In genomic region chr7:91005024-91005423, GRCh38 we compare ENCODE assay signal across 12 cellular contexts.
"Had no signal": no experiment of that assay in that cellular context is flagged by ENCODE, and none has a peak within 500 bp of the region (broad histone marks: within the 10 kb centered on the region; RNA-seq: fewer than 3 reads in every experiment).

No MANE protein-coding gene starts in this region.

- FAIRE-seq: endometrium, frontal cortex had no signal

- DNase-seq: effector memory CD4-positive, alpha-beta T cell; glutamatergic neuron; immature natural killer cell; left colon; mesendoderm; naive thymus-derived CD8-positive, alpha-beta T cell; stimulated activated CD4-positive, alpha-beta T cell treated with anti-CD3 and anti-CD28 coated beads, Interleukin-2, amount 100 ng/mL, for 24 hours; stimulated activated CD4-positive, alpha-beta T cell treated with anti-CD3 and anti-CD28 coated beads, Interleukin-4, amount 100 ng/mL, for 4 hours; stimulated activated naive CD4-positive, alpha-beta T cell treated with Interleukin-2 at 50 U/mL for 16 hours; trophoblast cell had no signal
